Comparison of ENCODE assay signal across 8 cellular contexts in genomic region chr7:117731455-117731854, GRCh38.
DNase-seq lines count a peak whose midpoint lies in the region; ATAC-seq and TF ChIP-seq lines count a peak whose summit lies in the region.

No MANE protein-coding gene starts in this region.

- H3K9me3 ChIP-seq in psoas muscle = no peaks in the 10 kb centered on the region

- no peaks in the 10 kb centered on the region for H3K36me3 ChIP-seq in psoas muscle (ENCODE audit: insufficient read depth in 1 of 2, low read depth in 1 of 2)

- no peak for TF ChIP-seq CTCF in psoas muscle (IDR thresholded peaks at IDR 0.05)

- intact Hi-C loops in psoas muscle (cut with DNase I) = no loop called here

- WGBS in psoas muscle, 3 donors = 81 to 84% (median 84%) methylated on average over 6 of the region's 6 CpGs

- ATAC-seq in HG02610 (IDR thresholded peaks at IDR 0.05; ENCODE audit: unreplicated experiment) (peak; percentile 94), SK-N-SH treated with all-trans-retinoic acid at 6 μM for 48 hours (no peak), psoas muscle (no peak)

- H3K27me3 ChIP-seq in psoas muscle (ENCODE audit: insufficient read depth in 3 of 3, low read length in 2 of 3) = no peaks in the 10 kb centered on the region

- peak; percentile 36 for DNase-seq in activated CD4-positive, alpha-beta T cell treated with anti-CD3 and anti-CD28 coated beads for 48 hours
- DNase-seq in activated CD4-positive, alpha-beta T cell treated with anti-CD3 and anti-CD28 coated beads, Interleukin-2, amount 50 U/mL, for 1 hour = no peak
- DNase-seq in MV-4-11 (lab: John Stamatoyannopoulos, UW) (peak; percentile 30), pons (ENCODE audit: low spot score) (peak; percentile 54), psoas muscle (no peak), NCI-H1105 treated with DMSO at 0.1 percent for 48 hours (lab: John Stamatoyannopoulos, UW) (no peak)

- no peaks in the 10 kb centered on the region for H3K4me1 ChIP-seq in psoas muscle

- H3K27ac ChIP-seq in psoas muscle = no peak overlapping the region

- no peak overlapping the region for H3K4me3 ChIP-seq in psoas muscle

TF ChIP-seq in SK-N-SH treated with all-trans-retinoic acid at 6 μM for 48 hours, 23 proteins besides CTCF, POLR2A, EP300 and RAD21:
- no peak for TF ChIP-seq ISL1 (CRISPR knock-in tag; IDR thresholded peaks at IDR 0.05)
- TF ChIP-seq, protein P1, sequence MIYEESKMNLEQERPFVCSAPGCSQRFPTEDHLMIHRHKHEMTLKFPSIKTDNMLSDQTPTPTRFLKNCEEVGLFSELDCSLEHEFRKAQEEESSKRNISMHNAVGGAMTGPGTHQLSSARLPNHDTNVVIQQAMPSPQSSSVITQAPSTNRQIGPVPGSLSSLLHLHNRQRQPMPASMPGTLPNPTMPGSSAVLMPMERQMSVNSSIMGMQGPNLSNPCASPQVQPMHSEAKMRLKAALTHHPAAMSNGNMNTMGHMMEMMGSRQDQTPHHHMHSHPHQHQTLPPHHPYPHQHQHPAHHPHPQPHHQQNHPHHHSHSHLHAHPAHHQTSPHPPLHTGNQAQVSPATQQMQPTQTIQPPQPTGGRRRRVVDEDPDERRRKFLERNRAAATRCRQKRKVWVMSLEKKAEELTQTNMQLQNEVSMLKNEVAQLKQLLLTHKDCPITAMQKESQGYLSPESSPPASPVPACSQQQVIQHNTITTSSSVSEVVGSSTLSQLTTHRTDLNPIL (CRISPR knock-in tag; IDR thresholded peaks at IDR 0.05; ENCODE audit: low read depth) = no peak
- TF ChIP-seq ARNTL (CRISPR knock-in tag; IDR thresholded peaks at IDR 0.05; ENCODE audit: borderline replicate concordance, low read depth) = no peak
- no peak for TF ChIP-seq ZC3H10 (CRISPR knock-in tag; IDR thresholded peaks at IDR 0.05)
- TF ChIP-seq, protein P2, sequence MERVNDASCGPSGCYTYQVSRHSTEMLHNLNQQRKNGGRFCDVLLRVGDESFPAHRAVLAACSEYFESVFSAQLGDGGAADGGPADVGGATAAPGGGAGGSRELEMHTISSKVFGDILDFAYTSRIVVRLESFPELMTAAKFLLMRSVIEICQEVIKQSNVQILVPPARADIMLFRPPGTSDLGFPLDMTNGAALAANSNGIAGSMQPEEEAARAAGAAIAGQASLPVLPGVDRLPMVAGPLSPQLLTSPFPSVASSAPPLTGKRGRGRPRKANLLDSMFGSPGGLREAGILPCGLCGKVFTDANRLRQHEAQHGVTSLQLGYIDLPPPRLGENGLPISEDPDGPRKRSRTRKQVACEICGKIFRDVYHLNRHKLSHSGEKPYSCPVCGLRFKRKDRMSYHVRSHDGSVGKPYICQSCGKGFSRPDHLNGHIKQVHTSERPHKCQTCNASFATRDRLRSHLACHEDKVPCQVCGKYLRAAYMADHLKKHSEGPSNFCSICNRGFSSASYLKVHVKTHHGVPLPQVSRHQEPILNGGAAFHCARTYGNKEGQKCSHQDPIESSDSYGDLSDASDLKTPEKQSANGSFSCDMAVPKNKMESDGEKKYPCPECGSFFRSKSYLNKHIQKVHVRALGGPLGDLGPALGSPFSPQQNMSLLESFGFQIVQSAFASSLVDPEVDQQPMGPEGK (CRISPR knock-in tag; IDR thresholded peaks at IDR 0.05; ENCODE audit: borderline replicate concordance) = no peak
- no peak for TF ChIP-seq ZFP30 (CRISPR knock-in tag; IDR thresholded peaks at IDR 0.05)
- no peak for TF ChIP-seq ZFP3 (CRISPR knock-in tag; IDR thresholded peaks at IDR 0.05)
- no peak for TF ChIP-seq ZNF565 (CRISPR knock-in tag; conservative IDR thresholded peaks at IDR 0.05; ENCODE audit: low read depth)
- TF ChIP-seq RARB (CRISPR knock-in tag; IDR thresholded peaks at IDR 0.05) = no peak
- TF ChIP-seq, protein P3, sequence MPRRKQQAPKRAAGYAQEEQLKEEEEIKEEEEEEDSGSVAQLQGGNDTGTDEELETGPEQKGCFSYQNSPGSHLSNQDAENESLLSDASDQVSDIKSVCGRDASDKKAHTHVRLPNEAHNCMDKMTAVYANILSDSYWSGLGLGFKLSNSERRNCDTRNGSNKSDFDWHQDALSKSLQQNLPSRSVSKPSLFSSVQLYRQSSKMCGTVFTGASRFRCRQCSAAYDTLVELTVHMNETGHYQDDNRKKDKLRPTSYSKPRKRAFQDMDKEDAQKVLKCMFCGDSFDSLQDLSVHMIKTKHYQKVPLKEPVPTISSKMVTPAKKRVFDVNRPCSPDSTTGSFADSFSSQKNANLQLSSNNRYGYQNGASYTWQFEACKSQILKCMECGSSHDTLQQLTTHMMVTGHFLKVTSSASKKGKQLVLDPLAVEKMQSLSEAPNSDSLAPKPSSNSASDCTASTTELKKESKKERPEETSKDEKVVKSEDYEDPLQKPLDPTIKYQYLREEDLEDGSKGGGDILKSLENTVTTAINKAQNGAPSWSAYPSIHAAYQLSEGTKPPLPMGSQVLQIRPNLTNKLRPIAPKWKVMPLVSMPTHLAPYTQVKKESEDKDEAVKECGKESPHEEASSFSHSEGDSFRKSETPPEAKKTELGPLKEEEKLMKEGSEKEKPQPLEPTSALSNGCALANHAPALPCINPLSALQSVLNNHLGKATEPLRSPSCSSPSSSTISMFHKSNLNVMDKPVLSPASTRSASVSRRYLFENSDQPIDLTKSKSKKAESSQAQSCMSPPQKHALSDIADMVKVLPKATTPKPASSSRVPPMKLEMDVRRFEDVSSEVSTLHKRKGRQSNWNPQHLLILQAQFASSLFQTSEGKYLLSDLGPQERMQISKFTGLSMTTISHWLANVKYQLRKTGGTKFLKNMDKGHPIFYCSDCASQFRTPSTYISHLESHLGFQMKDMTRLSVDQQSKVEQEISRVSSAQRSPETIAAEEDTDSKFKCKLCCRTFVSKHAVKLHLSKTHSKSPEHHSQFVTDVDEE (CRISPR knock-in tag; IDR thresholded peaks at IDR 0.05) = no peak
- no peak for TF ChIP-seq PPARA (CRISPR knock-in tag; IDR thresholded peaks at IDR 0.05; ENCODE audit: borderline replicate concordance)
- no peak for TF ChIP-seq OSR1 (CRISPR knock-in tag; IDR thresholded peaks at IDR 0.05)
- TF ChIP-seq POU6F1 (CRISPR knock-in tag; IDR thresholded peaks at IDR 0.05; ENCODE audit: borderline replicate concordance, low read depth) = no peak
- no peak for TF ChIP-seq CSRNP3 (CRISPR knock-in tag; IDR thresholded peaks at IDR 0.05)
- no peak for TF ChIP-seq BACH2 (CRISPR knock-in tag; IDR thresholded peaks at IDR 0.05; ENCODE audit: borderline replicate concordance)
- no peak for TF ChIP-seq SNAI2 (CRISPR knock-in tag; IDR thresholded peaks at IDR 0.05)
- no peak for TF ChIP-seq ZNF70 (CRISPR knock-in tag; IDR thresholded peaks at IDR 0.05)
- TF ChIP-seq ESRRG (CRISPR knock-in tag; IDR thresholded peaks at IDR 0.05) = no peak
- TF ChIP-seq CSDC2 (CRISPR knock-in tag; IDR thresholded peaks at IDR 0.05) = no peak
- TF ChIP-seq ZNF8 (CRISPR knock-in tag; IDR thresholded peaks at IDR 0.05) = no peak

Comparison
In these comparisons a context has a peak if more than half of its experiments do, and no peak if none do; other contexts are left out.
1. DNase-seq: peak in activated CD4-positive, alpha-beta T cell treated with anti-CD3 and anti-CD28 coated beads for 48 hours (single experiment), MV-4-11 (single experiment) and pons (single experiment); none in activated CD4-positive, alpha-beta T cell treated with anti-CD3 and anti-CD28 coated beads, Interleukin-2, amount 50 U/mL, for 1 hour (single experiment), psoas muscle (0 of 2) and NCI-H1105 treated with DMSO at 0.1 percent for 48 hours (single experiment).